31 cellular contexts compared by ENCODE assay signal in genomic region chr2:176227874-176228273, GRCh38. TPM values are rescaled to one million over a fixed set of nuclear protein-coding genes. Genes with fewer than 3 reads are reported as not detected.
"Had no signal": no experiment of that assay in that cellular context is flagged by ENCODE, and none has a peak within 500 bp of the region (broad histone marks: within the 10 kb centered on the region; RNA-seq: fewer than 3 reads in every experiment).

No MANE protein-coding gene starts in this region.

- H3K27ac ChIP-seq: neural progenitor cell, ovary, parathyroid adenoma, psoas muscle, skin epidermis, spleen, suprapubic skin, testis, tibial artery, transverse colon, upper lobe of right lung, uterus had no signal

- H3K4me2 ChIP-seq: neural progenitor cell, smooth muscle cell had no signal

- DNase-seq: natural killer cell; occipital lobe; ovary; posterior cingulate gyrus; psoas muscle; right cardiac atrium; spleen; stimulated activated CD4-positive, alpha-beta T cell treated with anti-CD3 and anti-CD28 coated beads, Interleukin-12 subunit alpha, Interleukin-12 subunit beta, amount 100 ng/mL, for 4 hours; stimulated activated CD4-positive, alpha-beta T cell treated with anti-CD3 and anti-CD28 coated beads, Interleukin-1b, Interleukin-23, amount 100 ng/mL, for 48 hours; stimulated activated CD4-positive, alpha-beta T cell treated with anti-CD3 and anti-CD28 coated beads, Interleukin-4, amount 100 ng/mL, for 1 hour; stimulated activated CD4-positive, alpha-beta T cell treated with anti-CD3 and anti-CD28 coated beads, Interleukin-4, amount 100 ng/mL, for 4 hours; stimulated activated CD8-positive, alpha-beta memory T cell treated with anti-CD3 and anti-CD28 coated beads, Interleukin-4, amount 100 ng/mL, for 48 hours; stimulated activated naive CD4-positive, alpha-beta T cell; stimulated activated naive CD8-positive, alpha-beta T cell treated with anti-CD3 and anti-CD28 coated beads, Interleukin-15, amount 100 ng/mL, for 72 hours; stimulated activated naive CD8-positive, alpha-beta T cell treated with anti-CD3 and anti-CD28 coated beads, Interleukin-15, Interleukin-2, amounts not matched to agents 100 U/mL and 50 U/mL, for 24 hours; substantia nigra; testis; tibial artery; transverse colon; upper lobe of right lung; uterus had no signal

- H3K9ac ChIP-seq: neural progenitor cell, parathyroid adenoma had no signal

- H3K9me3 ChIP-seq: ovary, psoas muscle, spleen, suprapubic skin, testis, tibial artery, transverse colon, upper lobe of right lung, uterus had no signal

- H3K4me1 ChIP-seq: neural progenitor cell, parathyroid adenoma, psoas muscle, spleen, suprapubic skin, testis, tibial artery, transverse colon, upper lobe of right lung, uterus had no signal

- ATAC-seq: natural killer cell; psoas muscle; right cardiac atrium; sciatic nerve; stimulated activated memory B cell treated with anti-CD40 and anti-IgM and Interleukin-4, amounts not matched to agents 10 μg/mL and 1 μg/mL and 100 μg/mL, for 72 hours; stimulated activated naive CD8-positive, alpha-beta T cell treated with anti-CD3 and anti-CD28 coated beads, Interleukin-15, amount 100 ng/mL, for 72 hours; stimulated activated naive CD8-positive, alpha-beta T cell treated with anti-CD3 and anti-CD28 coated beads, Interleukin-15, Interleukin-2, amounts not matched to agents 100 U/mL and 50 U/mL, for 24 hours; upper lobe of right lung had no signal

- H3K36me3 ChIP-seq: neural progenitor cell, ovary, spleen, suprapubic skin, tibial artery, transverse colon, upper lobe of right lung, uterus had no signal

- H2AFZ ChIP-seq: neural progenitor cell, parathyroid adenoma had no signal

- H3K27me3 ChIP-seq: ovary, testis had no signal

- H3K79me2 ChIP-seq: parathyroid adenoma had no signal

- H3K4me3 ChIP-seq: neural progenitor cell, ovary, psoas muscle, skin epidermis, smooth muscle cell, spleen, suprapubic skin, testis, tibial artery, transverse colon, upper lobe of right lung, uterus had no signal

RNA-seq across cellular contexts. Expression of gene HOXD1, which starts 39.4 kb away (rescaled TPM):
- total RNA-seq: occipital lobe, osteoblast, progenitor cell of endocrine pancreas, right cardiac atrium, smooth muscle cell had no signal
- polyA plus RNA-seq: neural cell, smooth muscle cell had no signal
